ENCODE assay signal across 28 cellular contexts in genomic region chr1:11187000-11187399, GRCh38. TPM values are rescaled to one million over a fixed set of nuclear protein-coding genes. Genes with fewer than 3 reads are reported as not detected.
"Had no signal": no experiment of that assay in that cellular context is flagged by ENCODE, and none has a peak within 500 bp of the region (broad histone marks: within the 10 kb centered on the region; RNA-seq: fewer than 3 reads in every experiment).

No MANE protein-coding gene starts in this region.

- ATAC-seq: activated T-cell treated with anti-CD3 and anti-CD28 coated beads, Interleukin-2, amount 50 U/mL, for 4 hours; esophagus mucosa; left lung; T-helper 17 cell had no signal

- H3K27ac ChIP-seq: cardiac muscle cell, left lung, thyroid gland had no signal

- H3K27me3 ChIP-seq: cardiac muscle cell, left lung, sigmoid colon, thyroid gland had no signal

- H3K4me3 ChIP-seq: cardiac muscle cell, left lung, sigmoid colon, thyroid gland had no signal

- H3K4me1 ChIP-seq: thyroid gland had no signal

- H3K9me3 ChIP-seq: left lung, sigmoid colon, thyroid gland had no signal

- DNase-seq: activated CD4-positive, alpha-beta T cell treated with anti-CD3 and anti-CD28 coated beads for 4 hours; activated CD4-positive, alpha-beta T cell treated with anti-CD3 and anti-CD28 coated beads, Interleukin-2, amount 50 U/mL, for 48 hours; activated CD4-positive, CD25-positive, alpha-beta regulatory T cell; activated CD8-positive, alpha-beta memory T cell treated with anti-CD3 and anti-CD28 coated beads, Interleukin-2, amount 50 U/mL, for 48 hours; activated naive CD4-positive, alpha-beta T cell; activated naive CD8-positive, alpha-beta T cell treated with anti-CD3 and anti-CD28 coated beads for 36 hours; activated T-cell treated with anti-CD3 and anti-CD28 coated beads, Interleukin-2, amount 50 U/mL, for 4 hours; amniotic stem cell; dermis blood vessel endothelial cell; effector memory CD4-positive, alpha-beta T cell; hippocampal formation; kidney glomerular epithelial cell; left lung; nephron progenitor cell; posterior cingulate gyrus; sigmoid colon; stimulated activated CD4-positive, alpha-beta T cell treated with anti-CD3 and anti-CD28 coated beads, Interleukin-2, amount 100 ng/mL, for 48 hours; stimulated activated CD8-positive, alpha-beta memory T cell treated with anti-CD3 and anti-CD28 coated beads, Interleukin-4, amount 100 ng/mL, for 48 hours; stimulated activated naive CD4-positive, alpha-beta T cell; SW 1271; T-helper 17 cell; thyroid gland had no signal

RNA-seq across cellular contexts. Expression of gene ANGPTL7, which starts 2.2 kb away (rescaled TPM):
- total RNA-seq: activated CD8-positive, alpha-beta memory T cell treated with anti-CD3 and anti-CD28 coated beads for 36 hours; activated naive CD8-positive, alpha-beta T cell treated with anti-CD3 and anti-CD28 coated beads for 36 hours; activated T-cell treated with anti-CD3 and anti-CD28 coated beads, Interleukin-2, amount 50 U/mL, for 4 hours; activated T-helper 2 cell treated with anti-CD3 and anti-CD28 coated beads, Interferon-gamma antibody, Interleukin-2, Interleukin-4, amounts not matched to agents 10 μg/mL and 5 μg/mL and 100 μg/mL, durations not matched to agents 14 hours and 24 hours and 36 hours; cardiac muscle cell; chondrocyte; dermis blood vessel endothelial cell; esophagus mucosa; mononuclear cell; T-helper 17 cell had no signal
